Comparison of ENCODE assay signal across 8 cellular contexts in genomic region chrX:12790878-12791252, GRCh38. TPM values are rescaled to one million over a fixed set of nuclear protein-coding genes. Genes with fewer than 3 reads are reported as not detected.
DNase-seq lines count a peak whose midpoint lies in the region; ATAC-seq, FAIRE-seq and TF ChIP-seq lines count a peak whose summit lies in the region.

No MANE protein-coding gene starts in this region.

- H3K36me3 ChIP-seq in BE2C (no peaks in the 10 kb centered on the region), adrenal gland (replicated peaks in 1 of 2) (no peaks in the 10 kb centered on the region)

- no peak for FAIRE-seq in urothelium cell line (lab: Jason Lieb, UNC)

- H3K27me3 ChIP-seq in BE2C (no peaks in the 10 kb centered on the region), dorsolateral prefrontal cortex (peaks cover 0 to 63% (median 10%) of the 10 kb centered on the region in 45 donors), adrenal gland (peaks cover 16% of the 10 kb centered on the region)

- 0 to 33% (median 14%) methylated on average over 1 to 21 of the region's 21 CpGs for WGBS in adrenal gland, 4 donors

- H3K4me1 ChIP-seq in BE2C, result no peaks in the 10 kb centered on the region
- H3K4me1 ChIP-seq in adrenal gland (replicated peaks in 1 of 2), result no peaks in the 10 kb centered on the region

- H3K4me3 Mint-ChIP-seq in nephron, result peak overlapping the region; percentile 82 to 88 (median 85)

- TF ChIP-seq CTCF in BE2C (IDR thresholded peaks at IDR 0.05; ENCODE audit: low read depth, low read length) (no peak), dorsolateral prefrontal cortex (IDR thresholded peaks at IDR 0.05 in 54 of 56, conservative IDR thresholded peaks at IDR 0.05 in 2 of 56; ENCODE audit: low read depth in 1 of 56, partially characterized antibody in 56 of 56) (no peak), nephron (IDR thresholded peaks at IDR 0.05; ENCODE audit: unreplicated experiment in 3 of 3) (no peak), adrenal gland (IDR thresholded peaks at IDR 0.05) (no peak)

- DNase-seq in BE2C (no peak), LoVo (ENCODE audit: low spot score) (peak; percentile 11), dorsolateral prefrontal cortex (peak in 1 of 10 donors; percentile 4), medulla oblongata (ENCODE audit: extremely low spot score) (no peak), adrenal gland (no peak), urothelium cell line (ENCODE audit: low spot score) (no peak)

- H3K4me3 ChIP-seq in BE2C (ENCODE audit: low read depth, low read length) (peak overlapping the region; percentile 63), dorsolateral prefrontal cortex (peak overlapping the region; percentile 16 to 75 (median 58)), adrenal gland (peak overlapping the region in 2 of 4 donors; percentile 16 to 64)

- peaks cover 23% of the 10 kb centered on the region for H3K9me3 Mint-ChIP-seq in nephron

- ATAC-seq in GM21423 (IDR thresholded peaks at IDR 0.05; ENCODE audit: unreplicated experiment), result peak; percentile 15

- peaks cover 13% of the 10 kb centered on the region for H3K27me3 Mint-ChIP-seq in nephron (ENCODE audit: low read depth)

- no peak for TF ChIP-seq POLR2A in adrenal gland (IDR thresholded peaks at IDR 0.05)

- H3K9me3 ChIP-seq in BE2C (no peaks in the 10 kb centered on the region), adrenal gland (replicated peaks in 1 of 3) (no peaks in the 10 kb centered on the region)

- peaks cover 15% of the 10 kb centered on the region for H3K36me3 Mint-ChIP-seq in nephron (ENCODE audit: low read depth)

- intact Hi-C loops in dorsolateral prefrontal cortex (cut with DNase I), result no loop called here
- intact Hi-C loops in adrenal gland (cut with DNase I), result no loop called here

- no peak overlapping the region for H3K27ac Mint-ChIP-seq in nephron

- H3K27ac ChIP-seq in dorsolateral prefrontal cortex, result peak overlapping the region in 34 of 59 donors; percentile 12 to 70 (median 48)
- peak overlapping the region in 1 of 5 donors; percentile 70 for H3K27ac ChIP-seq in adrenal gland

- H3K4me1 Mint-ChIP-seq in nephron, result no peaks in the 10 kb centered on the region

RNA-seq across cellular contexts. Expression of gene PRPS2, which starts 0.3 kb away (rescaled TPM):
- polyA plus RNA-seq in BE2C (2012; ENCODE audit: insufficient read depth, insufficient read length, low read depth), result 15.3 TPM
- total RNA-seq in dorsolateral prefrontal cortex (10 to 100 TPM; 13.0 to 59.1 (median 39.1) TPM), adrenal gland (100 to 1,000 TPM in 3 of 8 donors, 10 to 100 TPM in 5; 22.3 to 317 (median 82.1) TPM)
- 100 to 1,000 TPM in 1 of 3 donors, 10 to 100 TPM in 2; 36.9 to 102 (median 83.5) TPM for polyA plus RNA-seq in adrenal gland
